34 cellular contexts compared by ENCODE assay signal in the genomic region with DNA sequence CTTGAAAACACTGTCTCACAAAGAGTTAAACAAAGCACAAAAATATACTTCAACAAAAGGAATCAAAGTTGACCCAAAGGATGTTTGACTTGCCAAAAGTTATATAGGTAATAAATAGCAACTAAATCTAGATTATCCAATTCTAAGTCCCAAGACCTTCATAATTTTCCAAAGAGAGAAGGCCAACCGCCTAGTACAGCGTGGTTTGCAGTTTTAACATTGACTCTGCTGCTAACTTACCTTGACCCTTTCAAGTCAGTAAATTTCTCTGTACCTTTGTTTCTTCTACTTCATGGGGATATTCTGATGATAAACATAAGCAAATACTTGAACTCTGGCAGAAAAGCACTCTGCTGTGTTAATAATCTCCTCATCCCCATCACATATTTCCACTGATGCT. TPM values are rescaled to one million over a fixed set of nuclear protein-coding genes. Genes with fewer than 3 reads are reported as not detected.
"Had no signal": no experiment of that assay in that cellular context is flagged by ENCODE, and none has a peak within 500 bp of the region (broad histone marks: within the 10 kb centered on the region; RNA-seq: fewer than 3 reads in every experiment).

No MANE protein-coding gene starts in this region.

- H3K4me1 Mint-ChIP-seq: activated CD4-positive, alpha-beta T cell treated with anti-CD3 and anti-CD28 coated beads for 36 hours; activated CD8-positive, alpha-beta memory T cell treated with anti-CD3 and anti-CD28 coated beads, Interleukin-2, amount 10 ng/mL, durations not matched to agents 7 days and 5 days; activated naive CD8-positive, alpha-beta T cell treated with anti-CD3 and anti-CD28 coated beads, Interleukin-2, amount 50 U/mL, for 24 hours; endodermal cell had no signal

- H3K27ac ChIP-seq: adrenal gland, body of pancreas, coronary artery, hepatocyte had no signal

- H3K27ac Mint-ChIP-seq: activated CD4-positive, alpha-beta memory T cell treated with anti-CD3 and anti-CD28 coated beads for 36 hours; activated CD4-positive, alpha-beta T cell treated with anti-CD3 and anti-CD28 coated beads for 36 hours; activated CD4-positive, alpha-beta T cell treated with anti-CD3 and anti-CD28 coated beads, Interleukin-2, amount 10 ng/mL, durations not matched to agents 24 days and 14 days; activated CD8-positive, alpha-beta memory T cell treated with anti-CD3 and anti-CD28 coated beads, Interleukin-2, amount 10 ng/mL, durations not matched to agents 7 days and 5 days; activated CD8-positive, alpha-beta T cell treated with anti-CD3 and anti-CD28 coated beads, Interleukin-2, amount 10 ng/mL, durations not matched to agents 7 days and 5 days; activated naive CD4-positive, alpha-beta T cell treated with anti-CD3 and anti-CD28 coated beads for 36 hours; activated naive CD4-positive, alpha-beta T cell treated with anti-CD3 and anti-CD28 coated beads, Interleukin-2, amount 50 U/mL, for 24 hours; activated naive CD8-positive, alpha-beta T cell treated with anti-CD3 and anti-CD28 coated beads for 36 hours; activated naive CD8-positive, alpha-beta T cell treated with anti-CD3 and anti-CD28 coated beads, Interleukin-2, amount 50 U/mL, for 24 hours; activated T-helper 1 cell treated with anti-CD3 and anti-CD28 coated beads, Interleukin-12 subunit alpha, Interleukin-12 subunit beta, Interleukin-2, Interleukin-4 antibody, amounts not matched to agents 30 ng/mL and 10 ng/mL and 1 ng/mL, durations not matched to agents 14 hours and 24 hours and 36 hours; activated T-helper 2 cell treated with anti-CD3 and anti-CD28 coated beads, Interferon-gamma antibody, Interleukin-2, Interleukin-4, amounts not matched to agents 10 μg/mL and 5 μg/mL and 100 μg/mL, durations not matched to agents 14 hours and 24 hours and 36 hours; dendritic cell treated with granulocyte-macrophage colony-stimulating factor and Interleukin-4, amounts not matched to agents 40 ng/mL and 50 ng/mL, for 4 days; endodermal cell had no signal

- H3K27me3 Mint-ChIP-seq: activated CD4-positive, alpha-beta memory T cell treated with anti-CD3 and anti-CD28 coated beads for 36 hours; activated CD4-positive, alpha-beta T cell treated with anti-CD3 and anti-CD28 coated beads for 36 hours; activated CD4-positive, alpha-beta T cell treated with anti-CD3 and anti-CD28 coated beads, Interleukin-2, amount 10 ng/mL, durations not matched to agents 24 days and 14 days; activated CD8-positive, alpha-beta memory T cell treated with anti-CD3 and anti-CD28 coated beads, Interleukin-2, amount 10 ng/mL, durations not matched to agents 7 days and 5 days; activated naive CD4-positive, alpha-beta T cell treated with anti-CD3 and anti-CD28 coated beads, Interleukin-2, amount 50 U/mL, for 24 hours; activated naive CD8-positive, alpha-beta T cell treated with anti-CD3 and anti-CD28 coated beads for 36 hours; activated naive CD8-positive, alpha-beta T cell treated with anti-CD3 and anti-CD28 coated beads, Interleukin-2, amount 50 U/mL, for 24 hours; dendritic cell treated with granulocyte-macrophage colony-stimulating factor and Interleukin-4, amounts not matched to agents 40 ng/mL and 50 ng/mL, for 4 days had no signal

- H3K36me3 Mint-ChIP-seq: activated CD4-positive, alpha-beta memory T cell treated with anti-CD3 and anti-CD28 coated beads for 36 hours; activated CD8-positive, alpha-beta memory T cell treated with anti-CD3 and anti-CD28 coated beads, Interleukin-2, amount 10 ng/mL, durations not matched to agents 7 days and 5 days; activated naive CD4-positive, alpha-beta T cell treated with anti-CD3 and anti-CD28 coated beads, Interleukin-2, amount 50 U/mL, for 24 hours; activated naive CD8-positive, alpha-beta T cell treated with anti-CD3 and anti-CD28 coated beads for 36 hours had no signal

- ATAC-seq: activated CD4-positive, alpha-beta T cell treated with anti-CD3 and anti-CD28 coated beads for 36 hours; activated CD8-positive, alpha-beta memory T cell treated with anti-CD3 and anti-CD28 coated beads, Interleukin-2, amount 10 ng/mL, durations not matched to agents 7 days and 5 days; activated CD8-positive, alpha-beta T cell treated with anti-CD3 and anti-CD28 coated beads, Interleukin-2, amount 10 ng/mL, durations not matched to agents 7 days and 5 days; activated naive CD8-positive, alpha-beta T cell treated with anti-CD3 and anti-CD28 coated beads, Interleukin-2, amount 50 U/mL, for 24 hours; body of pancreas; esophagus mucosa had no signal

- DNase-seq: activated CD4-positive, alpha-beta memory T cell treated with anti-CD3 and anti-CD28 coated beads for 36 hours; activated CD4-positive, alpha-beta T cell treated with anti-CD3 and anti-CD28 coated beads for 36 hours; activated CD4-positive, alpha-beta T cell treated with anti-CD3 and anti-CD28 coated beads, Interleukin-2, amount 10 ng/mL, durations not matched to agents 24 days and 14 days; activated CD4-positive, CD25-positive, alpha-beta regulatory T cell; activated CD4-positive, CD25-positive, alpha-beta regulatory T cell treated with anti-CD3 and anti-CD28 coated beads, Interleukin-2, amount 50 U/mL, for 72 hours; activated CD8-positive, alpha-beta memory T cell treated with anti-CD3 and anti-CD28 coated beads, Interleukin-2, amount 10 ng/mL, durations not matched to agents 7 days and 5 days; activated CD8-positive, alpha-beta memory T cell treated with anti-CD3 and anti-CD28 coated beads, Interleukin-2, amount 50 U/mL, for 4 hours; activated CD8-positive, alpha-beta T cell treated with anti-CD3 and anti-CD28 coated beads, Interleukin-2, amount 10 ng/mL, durations not matched to agents 7 days and 5 days; activated effector memory CD4-positive, alpha-beta T cell treated with anti-CD3 and anti-CD28 coated beads, Interleukin-2, amount 50 U/mL, for 16 hours; activated naive CD4-positive, alpha-beta T cell treated with anti-CD3 and anti-CD28 coated beads for 36 hours; activated naive CD8-positive, alpha-beta T cell treated with anti-CD3 and anti-CD28 coated beads for 36 hours; activated naive CD8-positive, alpha-beta T cell treated with anti-CD3 and anti-CD28 coated beads, Interleukin-2, amount 50 U/mL, for 24 hours; activated T-cell treated with anti-CD3 and anti-CD28 coated beads, Interleukin-2, amount 50 U/mL, for 1 hour; activated T-cell treated with anti-CD3 and anti-CD28 coated beads, Interleukin-2, amount 50 U/mL, for 48 hours; adrenal gland; amygdala; aorta; body of pancreas; central memory CD4-positive, alpha-beta T cell; dorsolateral prefrontal cortex; effector memory CD4-positive, alpha-beta T cell; endodermal cell; foreskin fibroblast; head of caudate nucleus; T-helper 2 cell had no signal

- H3K27me3 ChIP-seq: adrenal gland, body of pancreas, dorsolateral prefrontal cortex, hepatocyte had no signal

- H2AFZ ChIP-seq: hepatocyte had no signal

- H3K9me3 Mint-ChIP-seq: activated CD4-positive, alpha-beta memory T cell treated with anti-CD3 and anti-CD28 coated beads for 36 hours; activated CD4-positive, alpha-beta T cell treated with anti-CD3 and anti-CD28 coated beads, Interleukin-2, amount 10 ng/mL, durations not matched to agents 24 days and 14 days; activated naive CD4-positive, alpha-beta T cell treated with anti-CD3 and anti-CD28 coated beads for 36 hours; activated naive CD4-positive, alpha-beta T cell treated with anti-CD3 and anti-CD28 coated beads, Interleukin-2, amount 50 U/mL, for 24 hours; activated naive CD8-positive, alpha-beta T cell treated with anti-CD3 and anti-CD28 coated beads for 36 hours; activated naive CD8-positive, alpha-beta T cell treated with anti-CD3 and anti-CD28 coated beads, Interleukin-2, amount 50 U/mL, for 24 hours; activated T-helper 1 cell treated with anti-CD3 and anti-CD28 coated beads, Interleukin-12 subunit alpha, Interleukin-12 subunit beta, Interleukin-2, Interleukin-4 antibody, amounts not matched to agents 30 ng/mL and 10 ng/mL and 1 ng/mL, durations not matched to agents 14 hours and 24 hours and 36 hours; activated T-helper 2 cell treated with anti-CD3 and anti-CD28 coated beads, Interferon-gamma antibody, Interleukin-2, Interleukin-4, amounts not matched to agents 10 μg/mL and 5 μg/mL and 100 μg/mL, durations not matched to agents 14 hours and 24 hours and 36 hours; dendritic cell treated with granulocyte-macrophage colony-stimulating factor and Interleukin-4, amounts not matched to agents 40 ng/mL and 50 ng/mL, for 4 days; endodermal cell had no signal

- H3K36me3 ChIP-seq: adrenal gland had no signal

- H3K4me1 ChIP-seq: body of pancreas had no signal

- H3K4me3 Mint-ChIP-seq: activated CD4-positive, alpha-beta memory T cell treated with anti-CD3 and anti-CD28 coated beads for 36 hours; activated CD4-positive, alpha-beta T cell treated with anti-CD3 and anti-CD28 coated beads for 36 hours; activated CD4-positive, alpha-beta T cell treated with anti-CD3 and anti-CD28 coated beads, Interleukin-2, amount 10 ng/mL, durations not matched to agents 24 days and 14 days; activated CD8-positive, alpha-beta memory T cell treated with anti-CD3 and anti-CD28 coated beads, Interleukin-2, amount 10 ng/mL, durations not matched to agents 7 days and 5 days; activated CD8-positive, alpha-beta T cell treated with anti-CD3 and anti-CD28 coated beads, Interleukin-2, amount 10 ng/mL, durations not matched to agents 7 days and 5 days; activated naive CD4-positive, alpha-beta T cell treated with anti-CD3 and anti-CD28 coated beads for 36 hours; activated naive CD4-positive, alpha-beta T cell treated with anti-CD3 and anti-CD28 coated beads, Interleukin-2, amount 50 U/mL, for 24 hours; activated naive CD8-positive, alpha-beta T cell treated with anti-CD3 and anti-CD28 coated beads for 36 hours; activated naive CD8-positive, alpha-beta T cell treated with anti-CD3 and anti-CD28 coated beads, Interleukin-2, amount 50 U/mL, for 24 hours; activated T-helper 1 cell treated with anti-CD3 and anti-CD28 coated beads, Interleukin-12 subunit alpha, Interleukin-12 subunit beta, Interleukin-2, Interleukin-4 antibody, amounts not matched to agents 30 ng/mL and 10 ng/mL and 1 ng/mL, durations not matched to agents 14 hours and 24 hours and 36 hours; dendritic cell treated with granulocyte-macrophage colony-stimulating factor and Interleukin-4, amounts not matched to agents 40 ng/mL and 50 ng/mL, for 4 days; endodermal cell had no signal

- H3K4me2 ChIP-seq: hepatocyte had no signal

- H3K79me2 ChIP-seq: hepatocyte had no signal

- H3K4me3 ChIP-seq: adrenal gland, body of pancreas, coronary artery, dorsolateral prefrontal cortex, hepatocyte had no signal

- H3K9me3 ChIP-seq: adrenal gland, body of pancreas had no signal

RNA-seq across cellular contexts. Expression of gene GPR22, which starts 1.9 kb away (rescaled TPM):
- total RNA-seq: activated CD4-positive, alpha-beta memory T cell treated with anti-CD3 and anti-CD28 coated beads for 36 hours; activated CD4-positive, alpha-beta T cell treated with anti-CD3 and anti-CD28 coated beads for 36 hours; activated CD4-positive, alpha-beta T cell treated with anti-CD3 and anti-CD28 coated beads, Interleukin-2, amount 10 ng/mL, durations not matched to agents 24 days and 14 days; activated CD8-positive, alpha-beta memory T cell treated with anti-CD3 and anti-CD28 coated beads for 36 hours; activated CD8-positive, alpha-beta memory T cell treated with anti-CD3 and anti-CD28 coated beads, Interleukin-2, amount 10 ng/mL, durations not matched to agents 7 days and 5 days; activated CD8-positive, alpha-beta T cell treated with anti-CD3 and anti-CD28 coated beads, Interleukin-2, amount 10 ng/mL, durations not matched to agents 7 days and 5 days; activated naive CD4-positive, alpha-beta T cell treated with anti-CD3 and anti-CD28 coated beads for 36 hours; activated naive CD8-positive, alpha-beta T cell treated with anti-CD3 and anti-CD28 coated beads for 36 hours; activated T-helper 1 cell treated with anti-CD3 and anti-CD28 coated beads, Interleukin-12 subunit alpha, Interleukin-12 subunit beta, Interleukin-2, Interleukin-4 antibody, amounts not matched to agents 30 ng/mL and 10 ng/mL and 1 ng/mL, durations not matched to agents 14 hours and 24 hours and 36 hours; activated T-helper 2 cell treated with anti-CD3 and anti-CD28 coated beads, Interferon-gamma antibody, Interleukin-2, Interleukin-4, amounts not matched to agents 10 μg/mL and 5 μg/mL and 100 μg/mL, durations not matched to agents 14 hours and 24 hours and 36 hours; aorta; body of pancreas; endodermal cell; epithelial cell of proximal tubule; esophagus mucosa had no signal
